1 cellular context compared by ENCODE assay signal in the genomic region with DNA sequence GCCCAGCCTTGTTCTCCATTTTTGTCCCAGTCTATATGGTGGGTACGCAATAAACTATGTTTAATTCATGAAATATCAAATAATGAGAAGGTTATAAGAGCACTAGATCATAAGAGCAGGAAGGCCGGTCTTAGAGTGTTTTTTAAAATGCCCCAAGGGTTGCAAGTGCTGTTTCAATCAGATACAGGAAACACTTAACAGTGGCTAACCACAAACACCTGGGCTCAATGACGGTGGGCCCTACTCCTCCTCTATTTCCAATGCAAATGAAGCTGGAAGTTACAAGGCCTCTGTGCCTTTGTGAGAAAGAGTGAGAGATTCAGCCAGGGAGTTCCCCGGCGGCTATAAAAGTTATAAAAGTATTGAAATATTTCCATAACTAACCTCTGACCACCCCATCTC.
TF ChIP-seq lines count a peak whose summit lies in the region.

No MANE protein-coding gene starts in this region.

TF ChIP-seq in GM23338, 12 proteins besides CTCF, POLR2A, EP300 and RAD21 (continued from another document):
- no peak for TF ChIP-seq ZNF462 (CRISPR knock-in tag; IDR thresholded peaks at IDR 0.05)
